In genomic region chr22:37053310-37054077, GRCh38 we compare ENCODE assay signal across 1 cellular context.
TF ChIP-seq lines count a peak whose summit lies in the region.

No MANE protein-coding gene starts in this region.

TF ChIP-seq in H1, 55 proteins besides CTCF, POLR2A, EP300 and RAD21:
- TF ChIP-seq ATF3 (IDR thresholded peaks at IDR 0.05; ENCODE audit: insufficient read depth, low read depth, low read length): no peak
- TF ChIP-seq RBBP5 (IDR thresholded peaks at IDR 0.05; ENCODE audit: borderline replicate concordance, low read depth, low read length): no peak
- no peak for TF ChIP-seq SIX5 (IDR thresholded peaks at IDR 0.05; ENCODE audit: low read depth, low read length)
- no peak for TF ChIP-seq CHD1 (IDR thresholded peaks at IDR 0.05; ENCODE audit: low read depth, low read length)
- no peak for TF ChIP-seq RNF2 (IDR thresholded peaks at IDR 0.05; ENCODE audit: borderline replicate concordance, low read depth, low read length, missing control alignments, poor library complexity, severe bottlenecking)
- TF ChIP-seq EGR1 (IDR thresholded peaks at IDR 0.05; ENCODE audit: borderline replicate concordance, low read depth, low read length): no peak
- no peak for TF ChIP-seq SIN3A (conservative IDR thresholded peaks at IDR 0.05 in 1 of 2, IDR thresholded peaks at IDR 0.05 in 1 of 2; ENCODE audit: low read depth in 1 of 2, low read length in 2 of 2)
- no peak for TF ChIP-seq NRF1 (IDR thresholded peaks at IDR 0.05; ENCODE audit: low read depth, low read length)
- no peak for TF ChIP-seq SP1 (IDR thresholded peaks at IDR 0.05; ENCODE audit: low read depth, low read length)
- no peak for TF ChIP-seq BACH1 (IDR thresholded peaks at IDR 0.05; ENCODE audit: low read length)
